Comparison of ENCODE assay signal across 1 cellular context in the genomic region with DNA sequence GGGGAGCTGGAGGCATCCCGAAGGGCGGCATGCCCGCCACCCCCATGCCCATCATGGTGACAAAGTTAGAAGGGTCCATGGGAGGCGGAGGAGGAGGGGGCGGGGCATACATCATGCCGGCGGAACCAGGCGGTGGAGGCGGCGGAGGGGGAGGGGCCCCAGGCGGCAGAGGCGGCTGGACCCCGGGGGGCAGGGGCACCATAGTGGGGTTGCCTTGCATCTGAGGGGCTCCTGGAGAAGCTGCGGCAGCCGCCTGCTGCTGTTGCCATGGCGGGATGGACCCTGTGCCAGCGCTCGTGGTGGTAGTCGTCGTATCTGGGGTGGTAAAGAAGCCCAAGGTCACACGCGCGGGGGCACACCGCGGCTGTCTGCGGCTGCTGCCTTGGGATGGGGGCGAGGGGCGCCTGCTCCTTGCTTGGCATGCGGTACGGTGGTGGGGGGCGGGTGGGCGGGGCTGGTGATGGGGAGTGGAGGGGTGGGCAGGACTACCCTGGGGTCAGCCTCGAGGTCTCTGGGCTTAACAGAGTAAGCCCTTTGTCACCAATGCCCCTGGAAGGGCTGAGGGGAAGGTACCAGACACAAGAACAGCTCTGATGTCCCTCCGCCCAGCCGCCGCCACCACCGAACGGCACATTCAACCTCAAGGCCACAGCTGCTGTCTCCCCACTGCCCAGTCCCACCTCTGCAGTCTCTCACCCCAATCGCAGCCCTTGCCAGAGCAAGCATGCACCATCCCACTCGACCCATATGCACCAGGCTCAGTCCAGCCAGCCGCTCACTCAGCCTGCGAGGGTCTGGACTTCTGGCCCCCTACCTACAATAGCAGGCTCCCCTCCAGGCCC.
TF ChIP-seq lines count a peak whose summit lies in the region.

No MANE protein-coding gene starts in this region.

TF ChIP-seq in K562, 482 proteins besides CTCF, POLR2A, EP300 and RAD21 (continued from another document):
- TF ChIP-seq HES1 (IDR thresholded peaks at IDR 0.05; ENCODE audit: low read depth) (no peak), NCOA2 (IDR thresholded peaks at IDR 0.05; ENCODE audit: partially characterized antibody in 2 of 2) (no peak), ESRRB (CRISPR knock-in tag; IDR thresholded peaks at IDR 0.05; ENCODE audit: borderline replicate concordance) (no peak), CSDE1 (IDR thresholded peaks at IDR 0.05) (no peak), ZNF384 (IDR thresholded peaks at IDR 0.05; ENCODE audit: low read depth, low read length) (no peak), MBD2 (IDR thresholded peaks at IDR 0.05; ENCODE audit: borderline replicate concordance, low read depth) (no peak), ASH1L (IDR thresholded peaks at IDR 0.05; ENCODE audit: borderline replicate concordance, low read depth, partially characterized antibody) (no peak), RBFOX2 (IDR thresholded peaks at IDR 0.05; ENCODE audit: low read depth, low read length) (peak; percentile 64), RBM22 (IDR thresholded peaks at IDR 0.05; ENCODE audit: low read depth, low read length, poor library complexity, severe bottlenecking) (peak; percentile 34), DPF2 (IDR thresholded peaks at IDR 0.05) (no peak), SIX5 (IDR thresholded peaks at IDR 0.05; ENCODE audit: borderline replicate concordance in 1 of 2, insufficient read depth in 1 of 2, low read depth in 1 of 2, low read length in 2 of 2) (no peak), NFXL1 (CRISPR knock-in tag; IDR thresholded peaks at IDR 0.05) (no peak), ARID1B (IDR thresholded peaks at IDR 0.05) (no peak), ZNF224 (CRISPR knock-in tag; IDR thresholded peaks at IDR 0.05) (no peak), NKRF (IDR thresholded peaks at IDR 0.05; ENCODE audit: borderline replicate concordance) (no peak), NFIX (CRISPR knock-in tag; IDR thresholded peaks at IDR 0.05; ENCODE audit: low read depth) (no peak), ZNF57 (CRISPR knock-in tag; IDR thresholded peaks at IDR 0.05) (no peak), CBX8 (IDR thresholded peaks at IDR 0.05; ENCODE audit: borderline replicate concordance, extremely low read depth, low read depth, low read length, poor library complexity, severe bottlenecking) (no peak), ZNF354B (CRISPR knock-in tag; IDR thresholded peaks at IDR 0.05) (no peak), GABPA (tag; conservative IDR thresholded peaks at IDR 0.05; ENCODE audit: low read depth) (no peak), TGIF2 (CRISPR knock-in tag; IDR thresholded peaks at IDR 0.05) (no peak), USF2 (CRISPR knock-in tag; IDR thresholded peaks at IDR 0.05) (no peak), ZNF24 (IDR thresholded peaks at IDR 0.05) (no peak), TEAD1 (CRISPR knock-in tag; IDR thresholded peaks at IDR 0.05) (no peak), FOXA1 (IDR thresholded peaks at IDR 0.05; ENCODE audit: borderline replicate concordance) (no peak), ZNF121 (CRISPR knock-in tag; conservative IDR thresholded peaks at IDR 0.05) (no peak), NR3C1 (CRISPR knock-in tag; IDR thresholded peaks at IDR 0.05) (no peak), MTF1 (CRISPR knock-in tag; IDR thresholded peaks at IDR 0.05; ENCODE audit: borderline replicate concordance) (no peak), CHD1 (IDR thresholded peaks at IDR 0.05; ENCODE audit: low read length) (no peak), EGR1 (conservative IDR thresholded peaks at IDR 0.05) (no peak)
- TF ChIP-seq, protein P1, sequence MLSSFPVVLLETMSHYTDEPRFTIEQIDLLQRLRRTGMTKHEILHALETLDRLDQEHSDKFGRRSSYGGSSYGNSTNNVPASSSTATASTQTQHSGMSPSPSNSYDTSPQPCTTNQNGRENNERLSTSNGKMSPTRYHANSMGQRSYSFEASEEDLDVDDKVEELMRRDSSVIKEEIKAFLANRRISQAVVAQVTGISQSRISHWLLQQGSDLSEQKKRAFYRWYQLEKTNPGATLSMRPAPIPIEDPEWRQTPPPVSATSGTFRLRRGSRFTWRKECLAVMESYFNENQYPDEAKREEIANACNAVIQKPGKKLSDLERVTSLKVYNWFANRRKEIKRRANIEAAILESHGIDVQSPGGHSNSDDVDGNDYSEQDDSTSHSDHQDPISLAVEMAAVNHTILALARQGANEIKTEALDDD (IDR thresholded peaks at IDR 0.05) = no peak
- TF ChIP-seq, protein P2, sequence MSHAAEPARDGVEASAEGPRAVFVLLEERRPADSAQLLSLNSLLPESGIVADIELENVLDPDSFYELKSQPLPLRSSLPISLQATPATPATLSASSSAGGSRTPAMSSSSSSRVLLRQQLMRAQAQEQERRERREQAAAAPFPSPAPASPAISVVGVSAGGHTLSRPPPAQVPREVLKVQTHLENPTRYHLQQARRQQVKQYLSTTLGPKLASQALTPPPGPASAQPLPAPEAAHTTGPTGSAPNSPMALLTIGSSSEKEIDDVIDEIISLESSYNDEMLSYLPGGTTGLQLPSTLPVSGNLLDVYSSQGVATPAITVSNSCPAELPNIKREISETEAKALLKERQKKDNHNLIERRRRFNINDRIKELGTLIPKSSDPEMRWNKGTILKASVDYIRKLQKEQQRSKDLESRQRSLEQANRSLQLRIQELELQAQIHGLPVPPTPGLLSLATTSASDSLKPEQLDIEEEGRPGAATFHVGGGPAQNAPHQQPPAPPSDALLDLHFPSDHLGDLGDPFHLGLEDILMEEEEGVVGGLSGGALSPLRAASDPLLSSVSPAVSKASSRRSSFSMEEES (CRISPR knock-in tag; IDR thresholded peaks at IDR 0.05) = no peak
- TF ChIP-seq, protein P3, sequence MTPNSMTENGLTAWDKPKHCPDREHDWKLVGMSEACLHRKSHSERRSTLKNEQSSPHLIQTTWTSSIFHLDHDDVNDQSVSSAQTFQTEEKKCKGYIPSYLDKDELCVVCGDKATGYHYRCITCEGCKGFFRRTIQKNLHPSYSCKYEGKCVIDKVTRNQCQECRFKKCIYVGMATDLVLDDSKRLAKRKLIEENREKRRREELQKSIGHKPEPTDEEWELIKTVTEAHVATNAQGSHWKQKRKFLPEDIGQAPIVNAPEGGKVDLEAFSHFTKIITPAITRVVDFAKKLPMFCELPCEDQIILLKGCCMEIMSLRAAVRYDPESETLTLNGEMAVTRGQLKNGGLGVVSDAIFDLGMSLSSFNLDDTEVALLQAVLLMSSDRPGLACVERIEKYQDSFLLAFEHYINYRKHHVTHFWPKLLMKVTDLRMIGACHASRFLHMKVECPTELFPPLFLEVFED (CRISPR knock-in tag; conservative IDR thresholded peaks at IDR 0.05) = 0 out of 2 replicates have a peak, but pooled peaks have one; percentile 37
- TF ChIP-seq, protein P4, sequence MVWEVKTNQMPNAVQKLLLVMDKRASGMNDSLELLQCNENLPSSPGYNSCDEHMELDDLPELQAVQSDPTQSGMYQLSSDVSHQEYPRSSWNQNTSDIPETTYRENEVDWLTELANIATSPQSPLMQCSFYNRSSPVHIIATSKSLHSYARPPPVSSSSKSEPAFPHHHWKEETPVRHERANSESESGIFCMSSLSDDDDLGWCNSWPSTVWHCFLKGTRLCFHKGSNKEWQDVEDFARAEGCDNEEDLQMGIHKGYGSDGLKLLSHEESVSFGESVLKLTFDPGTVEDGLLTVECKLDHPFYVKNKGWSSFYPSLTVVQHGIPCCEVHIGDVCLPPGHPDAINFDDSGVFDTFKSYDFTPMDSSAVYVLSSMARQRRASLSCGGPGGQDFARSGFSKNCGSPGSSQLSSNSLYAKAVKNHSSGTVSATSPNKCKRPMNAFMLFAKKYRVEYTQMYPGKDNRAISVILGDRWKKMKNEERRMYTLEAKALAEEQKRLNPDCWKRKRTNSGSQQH (CRISPR knock-in tag; IDR thresholded peaks at IDR 0.05) = 0 out of 2 replicates have a peak, but pooled peaks have one; percentile 36
